1 cellular context compared by ENCODE assay signal in the genomic region with DNA sequence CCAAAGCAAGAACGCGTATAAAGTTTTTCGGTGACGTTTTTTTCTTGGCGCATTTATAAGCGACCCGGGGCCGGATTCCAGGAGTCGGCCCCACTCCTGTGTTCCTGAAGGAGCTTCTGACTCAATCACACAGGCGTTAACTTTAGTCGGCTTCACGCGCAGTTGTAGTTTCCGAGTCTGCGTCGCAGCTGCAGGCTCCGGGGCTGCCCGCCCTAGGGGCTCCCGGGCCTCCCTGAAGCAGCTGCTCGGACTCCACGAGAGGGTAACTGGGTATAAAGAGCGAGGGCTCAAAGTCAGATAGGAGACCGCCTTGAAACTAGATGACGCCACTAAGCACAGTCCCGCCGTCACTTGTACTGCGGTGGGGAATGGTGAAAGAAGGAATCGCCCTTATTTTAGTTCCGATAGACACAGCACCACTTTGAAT.
A peak's percentile ranks its signal among the peaks of the same experiment; 100 is the strongest.
TF ChIP-seq lines count a peak whose summit lies in the region.

No MANE protein-coding gene starts in this region.

TF ChIP-seq in K562, 482 proteins besides CTCF, POLR2A, EP300 and RAD21 (continues in another document):
- TF ChIP-seq SPI1 (IDR thresholded peaks at IDR 0.05; ENCODE audit: borderline replicate concordance, low read depth, low read length) (no peak), CREB1 (IDR thresholded peaks at IDR 0.05) (peak; percentile 67), CREB1 (CRISPR knock-in tag; IDR thresholded peaks at IDR 0.05) (peak; percentile 70), BHLHE40 (IDR thresholded peaks at IDR 0.05; ENCODE audit: low read length) (no peak), KAT7 (CRISPR knock-in tag; IDR thresholded peaks at IDR 0.05; ENCODE audit: borderline replicate concordance) (peak; percentile 71; the same call in 1 of the 2 replicates), HDAC1 (IDR thresholded peaks at IDR 0.05) (no peak), ZNF197 (CRISPR knock-in tag; IDR thresholded peaks at IDR 0.05; ENCODE audit: low read depth) (0 out of 2 replicates have a peak, but pooled peaks have one; percentile 2), ZNF143 (CRISPR knock-in tag; IDR thresholded peaks at IDR 0.05) (0 out of 2 replicates have a peak, but pooled peaks have one; percentile 5), CHD4 (IDR thresholded peaks at IDR 0.05; ENCODE audit: insufficient read depth, insufficient replicate concordance, low read depth, low read length, poor library complexity, severe bottlenecking) (peak; percentile 17), MTA1 (IDR thresholded peaks at IDR 0.05; ENCODE audit: borderline replicate concordance) (0 out of 2 replicates have a peak, but pooled peaks have one; percentile 18), RBBP5 (IDR thresholded peaks at IDR 0.05; ENCODE audit: borderline replicate concordance, insufficient read depth, low read length, poor library complexity, severe bottlenecking) (peak; percentile 63), PHF8 (IDR thresholded peaks at IDR 0.05; ENCODE audit: borderline replicate concordance, low read length) (peak; percentile 44; the same call in 1 of the 2 replicates), POLR2AphosphoS2 (IDR thresholded peaks at IDR 0.05; ENCODE audit: low read length) (peak; percentile 51; the same call in 1 of the 2 replicates), FOXJ2 (tag; IDR thresholded peaks at IDR 0.05) (peak; percentile 61; the same call in 1 of the 2 replicates), EGR1 (conservative IDR thresholded peaks at IDR 0.05) (no peak), TAF1 (IDR thresholded peaks at IDR 0.05; ENCODE audit: control insufficient read depth, extremely low read depth, insufficient read depth, low read length, severe bottlenecking) (peak; percentile 37), TOE1 (IDR thresholded peaks at IDR 0.05; ENCODE audit: borderline replicate concordance) (no peak), TOE1 (CRISPR knock-in tag; IDR thresholded peaks at IDR 0.05; ENCODE audit: borderline replicate concordance, low read depth) (no peak), GTF2E2 (tag; IDR thresholded peaks at IDR 0.05) (peak; percentile 73; the same call in 1 of the 2 replicates), CREM (IDR thresholded peaks at IDR 0.05; ENCODE audit: low read depth) (peak; percentile 44; the same call in 1 of the 2 replicates), ZFX (CRISPR knock-in tag; IDR thresholded peaks at IDR 0.05) (peak; percentile 66; the same call in 1 of the 2 replicates), PHB2 (IDR thresholded peaks at IDR 0.05; ENCODE audit: low read depth) (no peak), RBFOX2 (IDR thresholded peaks at IDR 0.05; ENCODE audit: low read depth, low read length) (peak; percentile 27), GABPB1 (CRISPR knock-in tag; IDR thresholded peaks at IDR 0.05) (0 out of 2 replicates have a peak, but pooled peaks have one; percentile 4), CHD1 (IDR thresholded peaks at IDR 0.05; ENCODE audit: low read length) (peak; percentile 52), POLR2AphosphoS5 (IDR thresholded peaks at IDR 0.05; ENCODE audit: control insufficient read depth, insufficient read depth, low read depth, low read length) (peak; percentile 45; the same call in 1 of the 2 replicates), ETV5 (CRISPR knock-in tag; IDR thresholded peaks at IDR 0.05; ENCODE audit: low read depth) (no peak), POLR2G (IDR thresholded peaks at IDR 0.05; ENCODE audit: low read depth, low read length) (peak; percentile 60; the same call in 1 of the 2 replicates), SUPT5H (IDR thresholded peaks at IDR 0.05) (0 out of 2 replicates have a peak, but pooled peaks have one; percentile 78), HSF4 (CRISPR knock-in tag; IDR thresholded peaks at IDR 0.05; ENCODE audit: borderline replicate concordance) (0 out of 2 replicates have a peak, but pooled peaks have one; percentile 14)
- TF ChIP-seq, protein P1, sequence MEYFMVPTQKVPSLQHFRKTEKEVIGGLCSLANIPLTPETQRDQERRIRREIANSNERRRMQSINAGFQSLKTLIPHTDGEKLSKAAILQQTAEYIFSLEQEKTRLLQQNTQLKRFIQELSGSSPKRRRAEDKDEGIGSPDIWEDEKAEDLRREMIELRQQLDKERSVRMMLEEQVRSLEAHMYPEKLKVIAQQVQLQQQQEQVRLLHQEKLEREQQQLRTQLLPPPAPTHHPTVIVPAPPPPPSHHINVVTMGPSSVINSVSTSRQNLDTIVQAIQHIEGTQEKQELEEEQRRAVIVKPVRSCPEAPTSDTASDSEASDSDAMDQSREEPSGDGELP (CRISPR knock-in tag; IDR thresholded peaks at IDR 0.05; ENCODE audit: borderline replicate concordance), result peak; percentile 61; the same call in 1 of the 2 replicates
- TF ChIP-seq, protein P2, sequence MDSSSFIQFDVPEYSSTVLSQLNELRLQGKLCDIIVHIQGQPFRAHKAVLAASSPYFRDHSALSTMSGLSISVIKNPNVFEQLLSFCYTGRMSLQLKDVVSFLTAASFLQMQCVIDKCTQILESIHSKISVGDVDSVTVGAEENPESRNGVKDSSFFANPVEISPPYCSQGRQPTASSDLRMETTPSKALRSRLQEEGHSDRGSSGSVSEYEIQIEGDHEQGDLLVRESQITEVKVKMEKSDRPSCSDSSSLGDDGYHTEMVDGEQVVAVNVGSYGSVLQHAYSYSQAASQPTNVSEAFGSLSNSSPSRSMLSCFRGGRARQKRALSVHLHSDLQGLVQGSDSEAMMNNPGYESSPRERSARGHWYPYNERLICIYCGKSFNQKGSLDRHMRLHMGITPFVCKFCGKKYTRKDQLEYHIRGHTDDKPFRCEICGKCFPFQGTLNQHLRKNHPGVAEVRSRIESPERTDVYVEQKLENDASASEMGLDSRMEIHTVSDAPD (CRISPR knock-in tag; IDR thresholded peaks at IDR 0.05), result no peak
- TF ChIP-seq, protein P3, sequence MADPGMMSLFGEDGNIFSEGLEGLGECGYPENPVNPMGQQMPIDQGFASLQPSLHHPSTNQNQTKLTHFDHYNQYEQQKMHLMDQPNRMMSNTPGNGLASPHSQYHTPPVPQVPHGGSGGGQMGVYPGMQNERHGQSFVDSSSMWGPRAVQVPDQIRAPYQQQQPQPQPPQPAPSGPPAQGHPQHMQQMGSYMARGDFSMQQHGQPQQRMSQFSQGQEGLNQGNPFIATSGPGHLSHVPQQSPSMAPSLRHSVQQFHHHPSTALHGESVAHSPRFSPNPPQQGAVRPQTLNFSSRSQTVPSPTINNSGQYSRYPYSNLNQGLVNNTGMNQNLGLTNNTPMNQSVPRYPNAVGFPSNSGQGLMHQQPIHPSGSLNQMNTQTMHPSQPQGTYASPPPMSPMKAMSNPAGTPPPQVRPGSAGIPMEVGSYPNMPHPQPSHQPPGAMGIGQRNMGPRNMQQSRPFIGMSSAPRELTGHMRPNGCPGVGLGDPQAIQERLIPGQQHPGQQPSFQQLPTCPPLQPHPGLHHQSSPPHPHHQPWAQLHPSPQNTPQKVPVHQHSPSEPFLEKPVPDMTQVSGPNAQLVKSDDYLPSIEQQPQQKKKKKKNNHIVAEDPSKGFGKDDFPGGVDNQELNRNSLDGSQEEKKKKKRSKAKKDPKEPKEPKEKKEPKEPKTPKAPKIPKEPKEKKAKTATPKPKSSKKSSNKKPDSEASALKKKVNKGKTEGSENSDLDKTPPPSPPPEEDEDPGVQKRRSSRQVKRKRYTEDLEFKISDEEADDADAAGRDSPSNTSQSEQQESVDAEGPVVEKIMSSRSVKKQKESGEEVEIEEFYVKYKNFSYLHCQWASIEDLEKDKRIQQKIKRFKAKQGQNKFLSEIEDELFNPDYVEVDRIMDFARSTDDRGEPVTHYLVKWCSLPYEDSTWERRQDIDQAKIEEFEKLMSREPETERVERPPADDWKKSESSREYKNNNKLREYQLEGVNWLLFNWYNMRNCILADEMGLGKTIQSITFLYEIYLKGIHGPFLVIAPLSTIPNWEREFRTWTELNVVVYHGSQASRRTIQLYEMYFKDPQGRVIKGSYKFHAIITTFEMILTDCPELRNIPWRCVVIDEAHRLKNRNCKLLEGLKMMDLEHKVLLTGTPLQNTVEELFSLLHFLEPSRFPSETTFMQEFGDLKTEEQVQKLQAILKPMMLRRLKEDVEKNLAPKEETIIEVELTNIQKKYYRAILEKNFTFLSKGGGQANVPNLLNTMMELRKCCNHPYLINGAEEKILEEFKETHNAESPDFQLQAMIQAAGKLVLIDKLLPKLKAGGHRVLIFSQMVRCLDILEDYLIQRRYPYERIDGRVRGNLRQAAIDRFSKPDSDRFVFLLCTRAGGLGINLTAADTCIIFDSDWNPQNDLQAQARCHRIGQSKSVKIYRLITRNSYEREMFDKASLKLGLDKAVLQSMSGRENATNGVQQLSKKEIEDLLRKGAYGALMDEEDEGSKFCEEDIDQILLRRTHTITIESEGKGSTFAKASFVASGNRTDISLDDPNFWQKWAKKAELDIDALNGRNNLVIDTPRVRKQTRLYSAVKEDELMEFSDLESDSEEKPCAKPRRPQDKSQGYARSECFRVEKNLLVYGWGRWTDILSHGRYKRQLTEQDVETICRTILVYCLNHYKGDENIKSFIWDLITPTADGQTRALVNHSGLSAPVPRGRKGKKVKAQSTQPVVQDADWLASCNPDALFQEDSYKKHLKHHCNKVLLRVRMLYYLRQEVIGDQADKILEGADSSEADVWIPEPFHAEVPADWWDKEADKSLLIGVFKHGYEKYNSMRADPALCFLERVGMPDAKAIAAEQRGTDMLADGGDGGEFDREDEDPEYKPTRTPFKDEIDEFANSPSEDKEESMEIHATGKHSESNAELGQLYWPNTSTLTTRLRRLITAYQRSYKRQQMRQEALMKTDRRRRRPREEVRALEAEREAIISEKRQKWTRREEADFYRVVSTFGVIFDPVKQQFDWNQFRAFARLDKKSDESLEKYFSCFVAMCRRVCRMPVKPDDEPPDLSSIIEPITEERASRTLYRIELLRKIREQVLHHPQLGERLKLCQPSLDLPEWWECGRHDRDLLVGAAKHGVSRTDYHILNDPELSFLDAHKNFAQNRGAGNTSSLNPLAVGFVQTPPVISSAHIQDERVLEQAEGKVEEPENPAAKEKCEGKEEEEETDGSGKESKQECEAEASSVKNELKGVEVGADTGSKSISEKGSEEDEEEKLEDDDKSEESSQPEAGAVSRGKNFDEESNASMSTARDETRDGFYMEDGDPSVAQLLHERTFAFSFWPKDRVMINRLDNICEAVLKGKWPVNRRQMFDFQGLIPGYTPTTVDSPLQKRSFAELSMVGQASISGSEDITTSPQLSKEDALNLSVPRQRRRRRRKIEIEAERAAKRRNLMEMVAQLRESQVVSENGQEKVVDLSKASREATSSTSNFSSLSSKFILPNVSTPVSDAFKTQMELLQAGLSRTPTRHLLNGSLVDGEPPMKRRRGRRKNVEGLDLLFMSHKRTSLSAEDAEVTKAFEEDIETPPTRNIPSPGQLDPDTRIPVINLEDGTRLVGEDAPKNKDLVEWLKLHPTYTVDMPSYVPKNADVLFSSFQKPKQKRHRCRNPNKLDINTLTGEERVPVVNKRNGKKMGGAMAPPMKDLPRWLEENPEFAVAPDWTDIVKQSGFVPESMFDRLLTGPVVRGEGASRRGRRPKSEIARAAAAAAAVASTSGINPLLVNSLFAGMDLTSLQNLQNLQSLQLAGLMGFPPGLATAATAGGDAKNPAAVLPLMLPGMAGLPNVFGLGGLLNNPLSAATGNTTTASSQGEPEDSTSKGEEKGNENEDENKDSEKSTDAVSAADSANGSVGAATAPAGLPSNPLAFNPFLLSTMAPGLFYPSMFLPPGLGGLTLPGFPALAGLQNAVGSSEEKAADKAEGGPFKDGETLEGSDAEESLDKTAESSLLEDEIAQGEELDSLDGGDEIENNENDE (IDR thresholded peaks at IDR 0.05; ENCODE audit: low read depth, low read length), result no peak
- TF ChIP-seq, protein P4, sequence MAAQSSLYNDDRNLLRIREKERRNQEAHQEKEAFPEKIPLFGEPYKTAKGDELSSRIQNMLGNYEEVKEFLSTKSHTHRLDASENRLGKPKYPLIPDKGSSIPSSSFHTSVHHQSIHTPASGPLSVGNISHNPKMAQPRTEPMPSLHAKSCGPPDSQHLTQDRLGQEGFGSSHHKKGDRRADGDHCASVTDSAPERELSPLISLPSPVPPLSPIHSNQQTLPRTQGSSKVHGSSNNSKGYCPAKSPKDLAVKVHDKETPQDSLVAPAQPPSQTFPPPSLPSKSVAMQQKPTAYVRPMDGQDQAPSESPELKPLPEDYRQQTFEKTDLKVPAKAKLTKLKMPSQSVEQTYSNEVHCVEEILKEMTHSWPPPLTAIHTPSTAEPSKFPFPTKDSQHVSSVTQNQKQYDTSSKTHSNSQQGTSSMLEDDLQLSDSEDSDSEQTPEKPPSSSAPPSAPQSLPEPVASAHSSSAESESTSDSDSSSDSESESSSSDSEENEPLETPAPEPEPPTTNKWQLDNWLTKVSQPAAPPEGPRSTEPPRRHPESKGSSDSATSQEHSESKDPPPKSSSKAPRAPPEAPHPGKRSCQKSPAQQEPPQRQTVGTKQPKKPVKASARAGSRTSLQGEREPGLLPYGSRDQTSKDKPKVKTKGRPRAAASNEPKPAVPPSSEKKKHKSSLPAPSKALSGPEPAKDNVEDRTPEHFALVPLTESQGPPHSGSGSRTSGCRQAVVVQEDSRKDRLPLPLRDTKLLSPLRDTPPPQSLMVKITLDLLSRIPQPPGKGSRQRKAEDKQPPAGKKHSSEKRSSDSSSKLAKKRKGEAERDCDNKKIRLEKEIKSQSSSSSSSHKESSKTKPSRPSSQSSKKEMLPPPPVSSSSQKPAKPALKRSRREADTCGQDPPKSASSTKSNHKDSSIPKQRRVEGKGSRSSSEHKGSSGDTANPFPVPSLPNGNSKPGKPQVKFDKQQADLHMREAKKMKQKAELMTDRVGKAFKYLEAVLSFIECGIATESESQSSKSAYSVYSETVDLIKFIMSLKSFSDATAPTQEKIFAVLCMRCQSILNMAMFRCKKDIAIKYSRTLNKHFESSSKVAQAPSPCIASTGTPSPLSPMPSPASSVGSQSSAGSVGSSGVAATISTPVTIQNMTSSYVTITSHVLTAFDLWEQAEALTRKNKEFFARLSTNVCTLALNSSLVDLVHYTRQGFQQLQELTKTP (IDR thresholded peaks at IDR 0.05; ENCODE audit: low read depth in 1 of 2, partially characterized antibody in 2 of 2), result peak in 1 of 2 experiments; percentile 42
- TF ChIP-seq, protein P5, sequence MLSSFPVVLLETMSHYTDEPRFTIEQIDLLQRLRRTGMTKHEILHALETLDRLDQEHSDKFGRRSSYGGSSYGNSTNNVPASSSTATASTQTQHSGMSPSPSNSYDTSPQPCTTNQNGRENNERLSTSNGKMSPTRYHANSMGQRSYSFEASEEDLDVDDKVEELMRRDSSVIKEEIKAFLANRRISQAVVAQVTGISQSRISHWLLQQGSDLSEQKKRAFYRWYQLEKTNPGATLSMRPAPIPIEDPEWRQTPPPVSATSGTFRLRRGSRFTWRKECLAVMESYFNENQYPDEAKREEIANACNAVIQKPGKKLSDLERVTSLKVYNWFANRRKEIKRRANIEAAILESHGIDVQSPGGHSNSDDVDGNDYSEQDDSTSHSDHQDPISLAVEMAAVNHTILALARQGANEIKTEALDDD (IDR thresholded peaks at IDR 0.05), result peak; percentile 83
- TF ChIP-seq, protein P6, sequence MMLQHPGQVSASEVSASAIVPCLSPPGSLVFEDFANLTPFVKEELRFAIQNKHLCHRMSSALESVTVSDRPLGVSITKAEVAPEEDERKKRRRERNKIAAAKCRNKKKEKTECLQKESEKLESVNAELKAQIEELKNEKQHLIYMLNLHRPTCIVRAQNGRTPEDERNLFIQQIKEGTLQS (IDR thresholded peaks at IDR 0.05), result peak; percentile 38; the same call in 1 of the 2 replicates
- TF ChIP-seq, protein P6 (CRISPR knock-in tag; conservative IDR thresholded peaks at IDR 0.05), result no peak
